ENCODE assay signal across 8 cellular contexts in the genomic region with DNA sequence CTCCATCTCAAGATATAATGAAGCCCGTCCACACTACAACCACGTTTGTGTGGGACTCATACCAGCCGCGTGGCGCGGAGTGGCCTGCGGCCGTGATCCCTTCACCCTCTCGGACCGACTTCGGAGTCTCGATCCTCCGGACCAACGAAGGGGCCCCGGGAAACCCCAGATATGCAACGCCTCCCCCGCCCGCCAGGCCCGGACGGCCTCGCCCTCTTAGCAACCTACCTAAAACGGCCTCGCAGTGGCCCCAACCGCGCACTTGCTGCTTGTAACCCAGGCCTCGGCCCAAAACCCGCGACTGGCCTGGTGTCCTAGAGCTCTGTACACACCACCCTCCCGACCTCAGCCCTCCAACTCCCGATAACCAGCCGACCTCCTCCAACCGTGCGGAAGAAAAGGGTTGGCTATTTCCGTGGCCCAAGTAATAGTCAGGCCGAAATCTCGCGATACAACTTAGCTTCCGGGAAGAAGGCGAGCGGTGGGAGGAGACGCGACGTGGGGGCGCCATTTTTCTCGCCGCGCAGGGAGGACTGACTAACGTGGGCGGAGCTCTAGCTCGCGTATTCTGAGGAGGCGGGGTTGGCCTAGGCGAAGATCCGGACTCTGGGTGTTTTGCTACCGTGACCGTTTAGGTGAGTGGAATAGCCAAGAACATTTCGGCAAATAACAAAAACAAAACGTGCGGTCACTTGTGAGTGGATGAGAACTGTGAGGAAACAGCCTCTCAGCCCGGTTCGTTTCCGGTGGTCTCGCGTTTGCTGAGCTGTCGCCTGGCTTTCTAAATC. TPM values are rescaled to one million over a fixed set of nuclear protein-coding genes. Genes with fewer than 3 reads are reported as not detected.
A peak's percentile ranks its signal among the peaks of the same experiment; 100 is the strongest.
DNase-seq lines count a peak whose midpoint lies in the region; ATAC-seq lines count a peak whose summit lies in the region.

A gene (plus strand): TSS at position 579 of the 788 bp plus-strand sequence. CDS start 5,722 bp downstream, outside the sequence.
A gene with protein sequence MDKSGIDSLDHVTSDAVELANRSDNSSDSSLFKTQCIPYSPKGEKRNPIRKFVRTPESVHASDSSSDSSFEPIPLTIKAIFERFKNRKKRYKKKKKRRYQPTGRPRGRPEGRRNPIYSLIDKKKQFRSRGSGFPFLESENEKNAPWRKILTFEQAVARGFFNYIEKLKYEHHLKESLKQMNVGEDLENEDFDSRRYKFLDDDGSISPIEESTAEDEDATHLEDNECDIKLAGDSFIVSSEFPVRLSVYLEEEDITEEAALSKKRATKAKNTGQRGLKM (minus strand): TSS at position 402 of the 788 bp plus-strand sequence. CDS start 2,191 bp downstream, outside the sequence.

- ATAC-seq in GM21529 (IDR thresholded peaks at IDR 0.05; ENCODE audit: unreplicated experiment): peak; percentile 84

- H3K9me3 Mint-ChIP-seq in IgD-negative memory B cell: no peaks in the 10 kb centered on the region

- H3K36me3 Mint-ChIP-seq in IgD-negative memory B cell: peaks cover 8% of the 10 kb centered on the region

- H3K27me3 Mint-ChIP-seq in IgD-negative memory B cell: peaks cover 2% of the 10 kb centered on the region

- H3K4me3 Mint-ChIP-seq in IgD-negative memory B cell: peak within 1 kb of the TSS; percentile 97 to 100 (median 100)

- peaks cover 40 to 50% (median 47%) of the 10 kb centered on the region in 3 donors for H3K4me1 Mint-ChIP-seq in IgD-negative memory B cell

- H3K27ac Mint-ChIP-seq in IgD-negative memory B cell: peak within 1 kb of the TSS; percentile 96 to 100 (median 100)

- H3K27ac ChIP-seq in epithelial cell of prostate: peak within 1 kb of the TSS; percentile 95

- DNase-seq in DMS114 treated with DMSO at 0.1 percent for 48 hours (lab: John Stamatoyannopoulos, UW; ENCODE audit: unreplicated experiment) (peak; percentile 91), OCI-M2 (lab: John Stamatoyannopoulos, UW; ENCODE audit: unreplicated experiment) (peak; percentile 79), activated T-cell treated with anti-CD3 and anti-CD28 coated beads for 4 hours (peak; percentile 97), epithelial cell of prostate (ENCODE audit: low read depth, low spot score) (peak; percentile 88), mucosa of gallbladder (ENCODE audit: low spot score) (peak; percentile 99)
- peak; percentile 92 to 93 for DNase-seq in stimulated activated CD8-positive, alpha-beta memory T cell treated with anti-CD3 and anti-CD28 coated beads, Interleukin-4, amount 100 ng/mL, for 4 hours (ENCODE audit: low read depth in 2 of 2, low spot score in 1 of 2)

RNA-seq across cellular contexts. Expression of the first gene that starts in this region (rescaled TPM):
- polyA plus RNA-seq in IgD-negative memory B cell: 17.7 TPM
- total RNA-seq in mucosa of gallbladder: 124 TPM

RNA-seq across cellular contexts. Expression of the second gene that starts in this region (rescaled TPM):
- 33.4 TPM for polyA plus RNA-seq in IgD-negative memory B cell
- total RNA-seq in mucosa of gallbladder: 85.1 TPM

Comparison
In these comparisons a context has a peak if more than half of its experiments do, and no peak if none do; other contexts are left out.
1. Peak in every context shown above with its lines: DNase-seq, ATAC-seq and H3K27ac ChIP-seq.